ENCODE assay signal across 1 cellular context in genomic region chr2:43088148-43089073, GRCh38.
TF ChIP-seq lines count a peak whose summit lies in the region.

No MANE protein-coding gene starts in this region.

TF ChIP-seq in H1, 55 proteins besides CTCF, POLR2A, EP300 and RAD21:
- no peak for TF ChIP-seq TBP (IDR thresholded peaks at IDR 0.05; ENCODE audit: low read depth, low read length)
- TF ChIP-seq YY1 (IDR thresholded peaks at IDR 0.05; ENCODE audit: low read depth, low read length), result 0 out of 2 replicates have a peak, but pooled peaks have one; percentile 12
